Comparison of ENCODE assay signal across 8 cellular contexts in genomic region chr20:44080646-44081267, GRCh38.
DNase-seq lines count a peak whose midpoint lies in the region; FAIRE-seq and TF ChIP-seq lines count a peak whose summit lies in the region.

No MANE protein-coding gene starts in this region.

- no peaks in the 10 kb centered on the region for H3K4me1 ChIP-seq in transverse colon

- no peak for TF ChIP-seq EP300 in transverse colon (IDR thresholded peaks at IDR 0.05; ENCODE audit: low read depth)

- no peaks in the 10 kb centered on the region for H3K36me3 Mint-ChIP-seq in activated T-helper 2 cell treated with anti-CD3 and anti-CD28 coated beads, Interferon-gamma antibody, Interleukin-2, Interleukin-4, amounts not matched to agents 10 μg/mL and 5 μg/mL and 100 μg/mL, durations not matched to agents 14 hours and 24 hours and 36 hours (ENCODE audit: low read depth)
- H3K36me3 Mint-ChIP-seq in osteocyte (ENCODE audit: unreplicated experiment), result no peaks in the 10 kb centered on the region

- peak; percentile 89 for DNase-seq in CD1c-positive myeloid dendritic cell (ENCODE audit: extremely low spot score)
- peak; percentile 84 for DNase-seq in GM20000 (ENCODE audit: low spot score)
- peak; percentile 82 for DNase-seq in RPMI8226
- peak; percentile 58 for DNase-seq in activated T-helper 2 cell treated with anti-CD3 and anti-CD28 coated beads, Interferon-gamma antibody, Interleukin-2, Interleukin-4, amounts not matched to agents 10 μg/mL and 5 μg/mL and 100 μg/mL, durations not matched to agents 14 hours and 24 hours and 36 hours (ENCODE audit: low spot score)
- peak; percentile 60 to 81 for DNase-seq in frontal cortex (ENCODE audit: low spot score in 2 of 2)
- DNase-seq in osteocyte (ENCODE audit: extremely low spot score, unreplicated experiment), result no peak
- DNase-seq in transverse colon, result peak; percentile 83

- peak; percentile 95 for TF ChIP-seq CTCF in GM20000 (IDR thresholded peaks at IDR 0.05; ENCODE audit: extremely low read depth, missing control alignments)
- TF ChIP-seq CTCF in LNCAP (IDR thresholded peaks at IDR 0.05), result peak; percentile 97
- peak; percentile 96 for TF ChIP-seq CTCF in osteocyte (IDR thresholded peaks at IDR 0.05)
- peak; percentile 98 to 99 (median 99) for TF ChIP-seq CTCF in transverse colon (IDR thresholded peaks at IDR 0.05)

- H3K27me3 Mint-ChIP-seq in activated T-helper 2 cell treated with anti-CD3 and anti-CD28 coated beads, Interferon-gamma antibody, Interleukin-2, Interleukin-4, amounts not matched to agents 10 μg/mL and 5 μg/mL and 100 μg/mL, durations not matched to agents 14 hours and 24 hours and 36 hours (ENCODE audit: low read depth), result peaks cover 7% of the 10 kb centered on the region
- peaks cover 4% of the 10 kb centered on the region for H3K27me3 Mint-ChIP-seq in osteocyte (ENCODE audit: unreplicated experiment)

- H3K9me3 Mint-ChIP-seq in activated T-helper 2 cell treated with anti-CD3 and anti-CD28 coated beads, Interferon-gamma antibody, Interleukin-2, Interleukin-4, amounts not matched to agents 10 μg/mL and 5 μg/mL and 100 μg/mL, durations not matched to agents 14 hours and 24 hours and 36 hours, result no peaks in the 10 kb centered on the region
- no peaks in the 10 kb centered on the region for H3K9me3 Mint-ChIP-seq in osteocyte (ENCODE audit: unreplicated experiment)

- no peak overlapping the region for H3K4me3 ChIP-seq in transverse colon

- no peaks in the 10 kb centered on the region for H3K36me3 ChIP-seq in transverse colon

- 9 to 32% methylated on average over 4 to 8 of the region's 8 CpGs for WGBS in transverse colon (ENCODE audit: low coverage in 1 of 2), 2 donors

- intact Hi-C loops in activated T-helper 2 cell treated with anti-CD3 and anti-CD28 coated beads, Interferon-gamma antibody, Interleukin-2, Interleukin-4, amounts not matched to agents 10 μg/mL and 5 μg/mL and 100 μg/mL, durations not matched to agents 14 hours and 24 hours and 36 hours (cut with micrococcal nuclease), result loop anchor here (1.0 to 5.0 kb wide), 3 partner anchors 24 to 329 kb away; no protein-coding TSS in a partner anchor
- intact Hi-C loops in transverse colon (cut with DNase I; ENCODE audit: low total_unique reads), result loop anchor here (1.0 kb wide), 1 partner anchor 329 kb away; no protein-coding TSS in a partner anchor

- peak; percentile 21 for FAIRE-seq in frontal cortex (lab: Jason Lieb, UNC)

- in situ Hi-C loops in transverse colon (cut with MboI; ENCODE audit: low pct_ligation_motif_present in 1 of 4, low pct_unique_long_range_greater_than_20kb in 1 of 4, low sequenced_read_pairs in 3 of 4), result loop anchor here (5.0 to 25.0 kb wide), 7 partner anchors 328 to 643 kb away; partner anchors contain the start of gene SRSF6 (in 1 of the 4)

- no peaks in the 10 kb centered on the region for H3K27me3 ChIP-seq in transverse colon

- no peak overlapping the region for H3K27ac ChIP-seq in transverse colon

- no peaks in the 10 kb centered on the region for H3K9me3 ChIP-seq in transverse colon

- no peak overlapping the region for H3K4me3 Mint-ChIP-seq in activated T-helper 2 cell treated with anti-CD3 and anti-CD28 coated beads, Interferon-gamma antibody, Interleukin-2, Interleukin-4, amounts not matched to agents 10 μg/mL and 5 μg/mL and 100 μg/mL, durations not matched to agents 14 hours and 24 hours and 36 hours (ENCODE audit: low read depth)
- no peak overlapping the region for H3K4me3 Mint-ChIP-seq in osteocyte (ENCODE audit: unreplicated experiment)

- TF ChIP-seq POLR2A in transverse colon (IDR thresholded peaks at IDR 0.05), result no peak

- H3K27ac Mint-ChIP-seq in activated T-helper 2 cell treated with anti-CD3 and anti-CD28 coated beads, Interferon-gamma antibody, Interleukin-2, Interleukin-4, amounts not matched to agents 10 μg/mL and 5 μg/mL and 100 μg/mL, durations not matched to agents 14 hours and 24 hours and 36 hours, result no peak overlapping the region
- H3K27ac Mint-ChIP-seq in osteocyte (ENCODE audit: unreplicated experiment), result no peak overlapping the region

- peaks cover 23% of the 10 kb centered on the region for H3K4me1 Mint-ChIP-seq in activated T-helper 2 cell treated with anti-CD3 and anti-CD28 coated beads, Interferon-gamma antibody, Interleukin-2, Interleukin-4, amounts not matched to agents 10 μg/mL and 5 μg/mL and 100 μg/mL, durations not matched to agents 14 hours and 24 hours and 36 hours (ENCODE audit: low read depth)
- H3K4me1 Mint-ChIP-seq in osteocyte (ENCODE audit: unreplicated experiment), result peaks cover 8% of the 10 kb centered on the region
